Comparison of ENCODE assay signal across 9 cellular contexts in the genomic region with DNA sequence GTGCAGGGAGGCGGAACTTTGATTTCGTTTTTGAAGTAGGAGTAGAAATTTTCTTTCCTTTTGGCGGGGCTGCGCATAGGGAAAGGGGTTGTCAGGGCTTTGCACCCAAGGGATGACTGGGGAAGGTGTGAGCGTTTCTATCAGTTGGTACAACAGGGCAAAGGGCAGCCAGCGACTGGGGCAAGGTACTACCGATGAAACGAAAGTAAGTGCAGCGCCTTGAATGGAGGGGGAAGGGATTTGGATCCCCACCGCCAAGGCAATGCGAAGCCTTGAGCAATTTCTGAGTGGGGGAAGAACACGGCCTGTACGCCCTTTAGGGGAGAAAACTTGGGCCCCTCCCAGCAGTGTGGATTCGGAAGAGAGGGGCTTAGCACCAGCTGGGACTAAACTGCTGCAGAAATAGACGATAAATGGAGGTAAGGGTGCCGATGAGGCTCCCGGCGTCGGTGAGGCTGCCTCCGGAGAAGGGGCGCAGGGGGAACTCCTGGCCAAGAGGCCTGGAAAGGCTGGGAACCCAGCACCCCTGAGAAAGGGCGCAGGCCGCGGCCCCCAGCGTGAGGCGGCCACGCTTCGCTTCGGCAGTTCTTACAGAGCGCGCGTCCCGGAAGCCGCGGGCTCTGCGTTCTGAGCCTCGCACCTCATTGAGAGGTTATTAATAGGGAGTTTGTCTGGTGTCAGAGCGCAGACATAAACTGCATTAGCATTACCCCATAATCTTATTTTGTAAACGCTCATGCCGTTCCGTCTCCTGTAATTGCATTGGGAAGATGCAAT. TPM values are rescaled to one million over a fixed set of nuclear protein-coding genes. Genes with fewer than 3 reads are reported as not detected.
DNase-seq lines count a peak whose midpoint lies in the region; ATAC-seq, FAIRE-seq and TF ChIP-seq lines count a peak whose summit lies in the region.
"Had no signal": no experiment of that assay in that cellular context is flagged by ENCODE, and none has a peak within 500 bp of the region (broad histone marks: within the 10 kb centered on the region; RNA-seq: fewer than 3 reads in every experiment).

No MANE protein-coding gene starts in this region.

- no peaks in the 10 kb centered on the region for H3K9me3 Mint-ChIP-seq in T-helper 2 cell treated with Interferon-gamma antibody and Interleukin-4, amounts not matched to agents 5 μg/mL and 100 μg/mL, for 36 hours
- H3K9me3 Mint-ChIP-seq: neural crest cell had no signal

- peak overlapping the region; percentile 86 for H3K4me3 Mint-ChIP-seq in T-helper 2 cell treated with Interferon-gamma antibody and Interleukin-4, amounts not matched to agents 5 μg/mL and 100 μg/mL, for 36 hours
- H3K4me3 Mint-ChIP-seq: neural crest cell had no signal

- H3K4me1 Mint-ChIP-seq in T-helper 2 cell treated with Interferon-gamma antibody and Interleukin-4, amounts not matched to agents 5 μg/mL and 100 μg/mL, for 36 hours (ENCODE audit: low read depth), result peaks cover 13% of the 10 kb centered on the region

- H3K36me3 ChIP-seq in esophagus (ENCODE audit: control insufficient read depth in 2 of 2, insufficient read depth in 2 of 2, low read length in 1 of 2) (no peaks in the 10 kb centered on the region), pancreas (no peaks in the 10 kb centered on the region)

- H3K36me3 Mint-ChIP-seq in T-helper 2 cell treated with Interferon-gamma antibody and Interleukin-4, amounts not matched to agents 5 μg/mL and 100 μg/mL, for 36 hours (ENCODE audit: low read depth), result no peaks in the 10 kb centered on the region

- H3K27ac Mint-ChIP-seq in T-helper 2 cell treated with Interferon-gamma antibody and Interleukin-4, amounts not matched to agents 5 μg/mL and 100 μg/mL, for 36 hours, result peak overlapping the region; percentile 68

- H3K27me3 ChIP-seq in esophagus (ENCODE audit: control insufficient read depth in 1 of 2, insufficient read depth in 2 of 2, low read length in 2 of 2) (peaks cover 0 to 26% of the 10 kb centered on the region in 2 donors), pancreas (peaks cover 0 to 8% (median 0%) of the 10 kb centered on the region in 4 donors)

- no peak for TF ChIP-seq CTCF in pancreas (IDR thresholded peaks at IDR 0.05)

- WGBS in esophagus, 2 donors, result 9 to 11% methylated on average over 41 of the region's 41 CpGs
- WGBS in pancreas, 2 donors, result 11 to 12% methylated on average over 41 of the region's 41 CpGs

- DNase-seq in T-helper 2 cell treated with Interferon-gamma antibody and Interleukin-4, amounts not matched to agents 5 μg/mL and 100 μg/mL, for 36 hours (ENCODE audit: low spot score), result no peak
- DNase-seq in pancreas (peak in 2 of 6 donors; percentile 55 to 75), COLO829 (ENCODE audit: low spot score) (no peak), islet precursor cell (no peak), NCI-H526 treated with DMSO at 0.1 percent for 48 hours (lab: John Stamatoyannopoulos, UW) (no peak)

- peak overlapping the region; percentile 49 for H3K4me3 ChIP-seq in esophagus (ENCODE audit: low read depth in 1 of 2, low read length in 2 of 2)
- H3K4me3 ChIP-seq in pancreas, result peak overlapping the region; percentile 18 to 60 (median 38)

- H3K27ac ChIP-seq in esophagus (ENCODE audit: low read depth in 2 of 2, low read length in 1 of 2) (no peak overlapping the region), pancreas (no peak overlapping the region)

- H3K27me3 Mint-ChIP-seq in T-helper 2 cell treated with Interferon-gamma antibody and Interleukin-4, amounts not matched to agents 5 μg/mL and 100 μg/mL, for 36 hours (ENCODE audit: low read depth), result peaks cover 78% of the 10 kb centered on the region

- ATAC-seq in GM18861 (IDR thresholded peaks at IDR 0.05; ENCODE audit: unreplicated experiment), result peak; percentile 49
- peak; percentile 79 to 81 (median 80) for ATAC-seq in pancreas
- no peak for ATAC-seq in GM21717 (IDR thresholded peaks at IDR 0.05; ENCODE audit: unreplicated experiment)

- H3K4me1 ChIP-seq in esophagus (ENCODE audit: control insufficient read depth in 2 of 2, insufficient read depth in 2 of 2, low read length in 1 of 2), result peaks cover 8 to 16% of the 10 kb centered on the region in 2 donors
- H3K4me1 ChIP-seq in pancreas, result peaks cover 0 to 3% (median 0%) of the 10 kb centered on the region in 3 donors

- peaks cover 0 to 3% of the 10 kb centered on the region in 2 donors for H3K9me3 ChIP-seq in esophagus (ENCODE audit: control insufficient read depth in 2 of 2, insufficient read depth in 1 of 2, low read depth in 1 of 2, low read length in 1 of 2)
- H3K9me3 ChIP-seq in pancreas, result no peaks in the 10 kb centered on the region

- intact Hi-C loops in pancreas (cut with DNase I), result no loop called here

- no peak for FAIRE-seq in pancreas (lab: Jason Lieb, UNC)

RNA-seq across cellular contexts. Expression of a gene that starts 10.0 kb away (rescaled TPM):
- not detected for polyA plus RNA-seq in esophagus
- not detected for total RNA-seq in pancreas
- polyA plus RNA-seq in pancreas, result under 1 TPM; 0.11 to 0.19 TPM

RNA-seq across cellular contexts. Expression of a gene that starts 59.3 kb away (rescaled TPM):
- 1 to 10 TPM in 1 of 2 donors, under 1 TPM in 1; 0.81 to 1.4 TPM for polyA plus RNA-seq in esophagus
- total RNA-seq in pancreas, result 1 to 10 TPM in 2 of 6 donors, under 1 TPM in 4; 0.19 to 1.5 (median 0.67) TPM
- polyA plus RNA-seq in pancreas, result 1 to 10 TPM; 1.3 to 1.6 TPM
